21 cellular contexts compared by ENCODE assay signal in genomic region chr1:202252271-202252670, GRCh38. TPM values are rescaled to one million over a fixed set of nuclear protein-coding genes. Genes with fewer than 3 reads are reported as not detected.
A peak's percentile ranks its signal among the peaks of the same experiment; 100 is the strongest.
DNase-seq lines count a peak whose midpoint lies in the region; ATAC-seq, FAIRE-seq and TF ChIP-seq lines count a peak whose summit lies in the region.
"Had no signal": no experiment of that assay in that cellular context is flagged by ENCODE, and none has a peak within 500 bp of the region (broad histone marks: within the 10 kb centered on the region; RNA-seq: fewer than 3 reads in every experiment).

No MANE protein-coding gene starts in this region.

- no peak for TF ChIP-seq POLR2A in right lobe of liver (IDR thresholded peaks at IDR 0.05)
- no peak for TF ChIP-seq POLR2A in HepG2 (IDR thresholded peaks at IDR 0.05; ENCODE audit: insufficient read depth in 1 of 2, low read depth in 2 of 2, low read length in 2 of 2)
- TF ChIP-seq POLR2A in esophagus muscularis mucosa (IDR thresholded peaks at IDR 0.05; ENCODE audit: low read depth): no peak

- H3K4me2 ChIP-seq in HepG2 (ENCODE audit: low read depth, low read length): no peak overlapping the region

- H3K27me3 ChIP-seq in right lobe of liver (no peaks in the 10 kb centered on the region), HepG2 (ENCODE audit: control insufficient read depth in 1 of 2, insufficient read depth in 2 of 2, low read length in 2 of 2) (peaks cover 0 to 30% of the 10 kb centered on the region in 2 experiments; a peak in 4 of 5 replicates), RWPE2 (ENCODE audit: insufficient read depth, poor library complexity, severe bottlenecking) (no peaks in the 10 kb centered on the region), esophagus muscularis mucosa (peaks cover 0 to 11% (median 0%) of the 10 kb centered on the region in 4 donors)

- FAIRE-seq in HepG2 (lab: Jason Lieb, UNC): no peak
- FAIRE-seq: G401.6, GM19239 had no signal

- H3K4me3 ChIP-seq in right lobe of liver (no peak overlapping the region), HepG2 (replicated peaks in 1 of 3; ENCODE audit: insufficient read depth in 1 of 3, low read depth in 2 of 3, low read length in 3 of 3) (no peak overlapping the region), RWPE2 (ENCODE audit: severe bottlenecking) (no peak overlapping the region), esophagus muscularis mucosa (no peak overlapping the region)
- H3K4me3 ChIP-seq: HAP-1, MG63 had no signal

- ATAC-seq in right lobe of liver (no peak), HepG2 (no peak), RWPE2 (ENCODE audit: low read depth) (no peak), GM18511 (IDR thresholded peaks at IDR 0.05; ENCODE audit: unreplicated experiment) (no peak)

- CTCF ChIA-PET in HepG2 (lab: Yijun Ruan, JAX; ENCODE audit: low intra/inter-chr PET ratio, low total read pairs): no interaction called here

- 20% methylated on average over 1 of the region's 1 CpG for WGBS in right lobe of liver (ENCODE audit: insufficient coverage, low coverage, low lambda C conversion rate, missing lambda C conversion rate)
- WGBS in HepG2 (ENCODE audit: low lambda C conversion rate): 5% methylated on average over 1 of the region's 1 CpG
- 100% methylated on average over 1 of the region's 1 CpG for WGBS in esophagus muscularis mucosa

- DNase-seq in right lobe of liver (peak in 2 of 3 donors; percentile 9 to 13), HepG2 (ENCODE audit: low spot score) (no peak), RWPE2 (ENCODE audit: low spot score) (peak; percentile 16), islet precursor cell (peak; percentile 20), esophagus muscularis mucosa (ENCODE audit: extremely low spot score) (no peak), HPDE6-E6E7 (ENCODE audit: extremely low spot score) (no peak)
- DNase-seq: DMS 273 treated with DMSO at 0.1 percent for 48 hours, MG63, NCI-H1048, NCI-H1436, NCI-H2029, NCI-H345, NCI-H524 treated with DMSO at 0.1 percent for 48 hours, SIG-M5 had no signal

- no peak for TF ChIP-seq EP300 in HepG2 (IDR thresholded peaks at IDR 0.05; ENCODE audit: low read depth in 2 of 2, low read length in 2 of 2)
- no peak for TF ChIP-seq EP300 in HepG2 (CRISPR knock-in tag; IDR thresholded peaks at IDR 0.05; ENCODE audit: borderline replicate concordance)
- no peak for TF ChIP-seq EP300 in esophagus muscularis mucosa (IDR thresholded peaks at IDR 0.05)

- H3K36me3 ChIP-seq in right lobe of liver: no peaks in the 10 kb centered on the region
- no peaks in the 10 kb centered on the region for H3K36me3 ChIP-seq in HepG2 (replicated peaks in 1 of 2; ENCODE audit: control insufficient read depth in 1 of 2, insufficient read depth in 2 of 2, low read length in 2 of 2)
- no peaks in the 10 kb centered on the region for H3K36me3 ChIP-seq in RWPE2 (ENCODE audit: low read depth)
- H3K36me3 ChIP-seq in esophagus muscularis mucosa: no peaks in the 10 kb centered on the region
- H3K36me3 ChIP-seq: HAP-1, MG63 had no signal

- H3K27ac ChIP-seq in right lobe of liver (no peak overlapping the region), HepG2 (ENCODE audit: extremely low read length, insufficient read depth, low read length) (no peak overlapping the region), RWPE2 (ENCODE audit: poor library complexity, severe bottlenecking) (no peak overlapping the region), esophagus muscularis mucosa (replicated peaks in 1 of 4) (no peak overlapping the region)
- H3K27ac ChIP-seq: C4-2B had no signal

- BruUV-seq in HepG2 (replicated peaks; lab: Mats Ljungman, UMichigan): no TSS peak

- H2AFZ ChIP-seq in HepG2 (ENCODE audit: low read length): no peak overlapping the region

- POLR2A ChIA-PET in HepG2 (lab: Yijun Ruan, JAX): no interaction called here

- no peaks in the 10 kb centered on the region for H3K4me1 ChIP-seq in right lobe of liver
- H3K4me1 ChIP-seq in HepG2 (ENCODE audit: insufficient read depth, low read length): 0 out of 2 replicates have a peak, but pooled peaks cover 6% of the 10 kb centered on the region
- H3K4me1 ChIP-seq in RWPE2 (ENCODE audit: insufficient read depth, poor library complexity, severe bottlenecking): no peaks in the 10 kb centered on the region
- H3K4me1 ChIP-seq in esophagus muscularis mucosa: no peaks in the 10 kb centered on the region
- H3K4me1 ChIP-seq: HAP-1 had no signal

- in situ Hi-C loops in HepG2 (cut with HindIII; ENCODE audit: extremely low pct_ligation_motif_present, low pct_unique_long_range_greater_than_20kb): no loop called here

- intact Hi-C loops in right lobe of liver (cut with DNase I): no loop called here
- intact Hi-C loops in HepG2 (cut with micrococcal nuclease; ENCODE audit: unreplicated experiment): no loop called here
- intact Hi-C loops in esophagus muscularis mucosa (cut with DNase I): no loop called here

- no peaks in the 10 kb centered on the region for H4K20me1 ChIP-seq in HepG2 (ENCODE audit: insufficient read depth, low read length)

- no peak for TF ChIP-seq RAD21 in HepG2 (CRISPR knock-in tag; IDR thresholded peaks at IDR 0.05)

- no peaks in the 10 kb centered on the region for H3K79me2 ChIP-seq in HepG2 (ENCODE audit: insufficient read depth, low read length)

- H3K9ac ChIP-seq in HepG2 (ENCODE audit: insufficient read depth, low read depth, low read length): no peak overlapping the region

- no peaks in the 10 kb centered on the region for H3K9me3 ChIP-seq in right lobe of liver
- no peaks in the 10 kb centered on the region for H3K9me3 ChIP-seq in HepG2 (ENCODE audit: low read length)
- H3K9me3 ChIP-seq in RWPE2 (ENCODE audit: severe bottlenecking): no peaks in the 10 kb centered on the region
- no peaks in the 10 kb centered on the region for H3K9me3 ChIP-seq in esophagus muscularis mucosa
- H3K9me3 ChIP-seq: HAP-1, MG63 had no signal

- TF ChIP-seq CTCF in right lobe of liver (IDR thresholded peaks at IDR 0.05): no peak
- TF ChIP-seq CTCF in HepG2 (CRISPR knock-in tag; IDR thresholded peaks at IDR 0.05): no peak
- TF ChIP-seq CTCF in RWPE2 (IDR thresholded peaks at IDR 0.05; ENCODE audit: poor library complexity, severe bottlenecking): no peak
- no peak for TF ChIP-seq CTCF in esophagus muscularis mucosa (IDR thresholded peaks at IDR 0.05)

TF ChIP-seq in HepG2, 621 proteins besides CTCF, POLR2A, EP300 and RAD21 (continues in another document):
- TF ChIP-seq ZNF720 (CRISPR knock-in tag; IDR thresholded peaks at IDR 0.05): no peak
- no peak for TF ChIP-seq PHB2 (IDR thresholded peaks at IDR 0.05; ENCODE audit: partially characterized antibody)
- no peak for TF ChIP-seq ZNF276 (CRISPR knock-in tag; IDR thresholded peaks at IDR 0.05; ENCODE audit: low read depth)
- TF ChIP-seq ZSCAN21 (CRISPR knock-in tag; IDR thresholded peaks at IDR 0.05; ENCODE audit: borderline replicate concordance): no peak
- no peak for TF ChIP-seq TBP (CRISPR knock-in tag; IDR thresholded peaks at IDR 0.05)

RNA-seq across cellular contexts. Expression of gene LGR6, which starts 58.7 kb away (rescaled TPM):
- total RNA-seq in right lobe of liver (1 to 10 TPM in 3 of 6 experiments, under 1 TPM in 3; 0.17 to 2.0 (median 1.0) TPM), HepG2 (2016; rRNA removed; fragmentation: Illumina TruSeq; extraction: Trizol) (not detected in 2 replicates), esophagus muscularis mucosa (1 to 10 TPM in 1 of 4 donors, under 1 TPM in 2, not detected in 1; under 0.01 to 1.2 (median 0.78) TPM)
- not detected in 2 replicates for total RNA-seq in HepG2 (2016; cell fraction: cytosol; rRNA removed; fragmentation: Illumina TruSeq; extraction: Trizol; ENCODE audit: low read depth)
- total RNA-seq in HepG2 (2016; cell fraction: insoluble cytoplasmic fraction; rRNA removed; fragmentation: Illumina TruSeq; extraction: Trizol): 0.04 TPM in 1 of 2 replicates, not detected in the other
- not detected in 2 replicates for total RNA-seq in HepG2 (2016; cell fraction: membrane; rRNA removed; fragmentation: Illumina TruSeq; extraction: Trizol)
- total RNA-seq in HepG2 (2016; cell fraction: nucleus; rRNA removed; fragmentation: Illumina TruSeq; extraction: Trizol): not detected in 2 replicates
- polyA plus RNA-seq in HepG2 (2011; rRNA removed): 0.04 and 0.07 TPM in 2 replicates
- 0.03 and 0.05 TPM in 2 replicates for polyA plus RNA-seq in HepG2 (2011; cell fraction: cytosol; rRNA removed)
- 0.14 and 0.19 TPM in 2 replicates for polyA plus RNA-seq in HepG2 (2011; cell fraction: nucleus; rRNA removed)
- polyA plus RNA-seq in HepG2 (2012): not detected in 2 replicates
- polyA plus RNA-seq in HepG2 (2016; cell fraction: cytosol; fragmentation: Illumina TruSeq; extraction: Trizol; ENCODE audit: low read depth): 0.03 TPM in 1 of 2 replicates, not detected in the other
- not detected in 2 replicates for polyA plus RNA-seq in HepG2 (2016; cell fraction: insoluble cytoplasmic fraction; fragmentation: Illumina TruSeq; extraction: Trizol; ENCODE audit: low read depth)
- not detected in 2 replicates for polyA plus RNA-seq in HepG2 (2016; cell fraction: membrane; fragmentation: Illumina TruSeq; extraction: Trizol; ENCODE audit: low read depth)
- polyA plus RNA-seq in HepG2 (2016; cell fraction: nucleus; fragmentation: Illumina TruSeq; extraction: Trizol; ENCODE audit: insufficient read depth, low read depth): not detected in 2 replicates
- polyA minus RNA-seq in HepG2 (2011; rRNA and poly(A)+ RNA removed; ENCODE audit: low replicate concordance): 0.12 TPM in 1 of 2 replicates, not detected in the other
- not detected in 2 replicates for polyA minus RNA-seq in HepG2 (2011; cell fraction: cytosol; rRNA and poly(A)+ RNA removed)
- not detected in 2 replicates for polyA minus RNA-seq in HepG2 (2011; cell fraction: nucleus; rRNA and poly(A)+ RNA removed)
- total RNA-seq: HT1080 had no signal
- polyA plus RNA-seq: IgD-negative memory B cell had no signal

Comparison
In these comparisons a context has a peak if more than half of its experiments do, and no peak if none do; other contexts are left out.
1. DNase-seq: peak in right lobe of liver (2 of 3), RWPE2 (single experiment) and islet precursor cell (single experiment); none in HepG2 (single experiment), esophagus muscularis mucosa (single experiment) and HPDE6-E6E7 (single experiment).